8 cellular contexts compared by ENCODE assay signal in genomic region chr22:17501679-17502285, GRCh38.
A peak's percentile ranks its signal among the peaks of the same experiment; 100 is the strongest.
DNase-seq lines count a peak whose midpoint lies in the region; ATAC-seq, FAIRE-seq and TF ChIP-seq lines count a peak whose summit lies in the region.

No MANE protein-coding gene starts in this region.

- no peak overlapping the region for H3K4me3 Mint-ChIP-seq in activated T-cell treated with anti-CD3 and anti-CD28 coated beads, Interleukin-2, amount 50 U/mL, for 4 hours
- no peak overlapping the region for H3K4me3 Mint-ChIP-seq in stimulated activated effector memory CD8-positive, alpha-beta T cell treated with anti-CD3 and anti-CD28 coated beads, Interleukin-12 subunit alpha, Interleukin-12 subunit beta, amount 100 ng/mL, for 72 hours

- no peak overlapping the region for H3K4me3 ChIP-seq in GM12878
- H3K4me3 ChIP-seq in iPS DF 6.9 (ENCODE audit: low read length), result no peak overlapping the region

- no peaks in the 10 kb centered on the region for H4K20me1 ChIP-seq in GM12878 (ENCODE audit: control insufficient read depth, insufficient read depth)

- peak; percentile 61 to 88 (median 61); a peak in 5 of 6 replicates for TF ChIP-seq CTCF in GM12878 (IDR thresholded peaks at IDR 0.05 in 2 of 3, conservative IDR thresholded peaks at IDR 0.05 in 1 of 3; ENCODE audit: control insufficient read depth in 2 of 3, extremely low read depth in 1 of 3, insufficient read depth in 1 of 3, low read depth in 3 of 3, low read length in 3 of 3)

- peaks cover 8% of the 10 kb centered on the region for H3K27me3 Mint-ChIP-seq in activated T-cell treated with anti-CD3 and anti-CD28 coated beads, Interleukin-2, amount 50 U/mL, for 4 hours (ENCODE audit: low read depth)

- no peak overlapping the region for H3K27ac Mint-ChIP-seq in stimulated activated effector memory CD8-positive, alpha-beta T cell treated with anti-CD3 and anti-CD28 coated beads, Interleukin-12 subunit alpha, Interleukin-12 subunit beta, amount 100 ng/mL, for 72 hours

- H3K9ac ChIP-seq in GM12878 (ENCODE audit: control insufficient read depth, insufficient read depth, low read length), result no peak overlapping the region

- RAD21 ChIA-PET in GM12878 (lab: Charles Lee; ENCODE audit: unreplicated experiment), result interaction anchor here (0.6 to 4.4 kb wide), 39 partner anchors 8 to 585 kb away, joined by 3 to 88 read pairs (median 5); partner anchors contain the start of gene ADA2

- peak; percentile 51 to 73 for ATAC-seq in activated T-cell treated with anti-CD3 and anti-CD28 coated beads, Interleukin-2, amount 50 U/mL, for 4 hours
- peak; percentile 97 for ATAC-seq in GM12878
- peak; percentile 68 for ATAC-seq in stimulated activated effector memory CD8-positive, alpha-beta T cell treated with anti-CD3 and anti-CD28 coated beads, Interleukin-12 subunit alpha, Interleukin-12 subunit beta, amount 100 ng/mL, for 72 hours
- ATAC-seq in GM21529 (IDR thresholded peaks at IDR 0.05; ENCODE audit: unreplicated experiment), result no peak

- no peaks in the 10 kb centered on the region for H3K9me3 ChIP-seq in GM12878 (replicated peaks; ENCODE audit: control insufficient read depth, insufficient read depth, low read length)
- no peaks in the 10 kb centered on the region for H3K9me3 ChIP-seq in iPS DF 6.9 (ENCODE audit: control insufficient read depth, insufficient read depth, low read length)

- no peaks in the 10 kb centered on the region for H3K4me1 Mint-ChIP-seq in activated T-cell treated with anti-CD3 and anti-CD28 coated beads, Interleukin-2, amount 50 U/mL, for 4 hours (ENCODE audit: low read depth)
- no peaks in the 10 kb centered on the region for H3K4me1 Mint-ChIP-seq in stimulated activated effector memory CD8-positive, alpha-beta T cell treated with anti-CD3 and anti-CD28 coated beads, Interleukin-12 subunit alpha, Interleukin-12 subunit beta, amount 100 ng/mL, for 72 hours

- H2AFZ ChIP-seq in GM12878 (ENCODE audit: control insufficient read depth, low read depth, low read length), result no peak overlapping the region

- no TSS peak for BruUV-seq in GM12878 (replicated peaks; lab: Mats Ljungman, UMichigan)

- 15% methylated on average over 12 of the region's 12 CpGs for WGBS in GM12878 (ENCODE audit: insufficient coverage, insufficient replicate concordance, low lambda C conversion rate, missing lambda C conversion rate)
- no CpG with 5 or more reads among the region's 12 CpGs for WGBS in iPS DF 6.9 (ENCODE audit: insufficient coverage, insufficient read length)

- H3K36me3 ChIP-seq in GM12878 (ENCODE audit: control insufficient read depth in 2 of 2, insufficient read depth in 2 of 2, low read length in 1 of 2), result no peaks in the 10 kb centered on the region
- H3K36me3 ChIP-seq in iPS DF 6.9 (ENCODE audit: control insufficient read depth, insufficient read depth, low read length), result peaks cover 9% of the 10 kb centered on the region; the same call in 1 of the 2 replicates

- in situ Hi-C loops in GM12878 (cut with MboI), result loop anchor here (5.0 kb wide), 3 partner anchors 329 to 584 kb away; no protein-coding TSS in a partner anchor

- no peaks in the 10 kb centered on the region for H3K4me1 ChIP-seq in GM12878 (ENCODE audit: control insufficient read depth, insufficient read depth, low read length)
- no peaks in the 10 kb centered on the region for H3K4me1 ChIP-seq in iPS DF 6.9 (ENCODE audit: control insufficient read depth, insufficient read depth, low read length)

- H3K9me3 Mint-ChIP-seq in activated T-cell treated with anti-CD3 and anti-CD28 coated beads, Interleukin-2, amount 50 U/mL, for 4 hours, result no peaks in the 10 kb centered on the region
- no peaks in the 10 kb centered on the region for H3K9me3 Mint-ChIP-seq in stimulated activated effector memory CD8-positive, alpha-beta T cell treated with anti-CD3 and anti-CD28 coated beads, Interleukin-12 subunit alpha, Interleukin-12 subunit beta, amount 100 ng/mL, for 72 hours

- no peak overlapping the region for H3K4me2 ChIP-seq in GM12878 (ENCODE audit: control insufficient read depth, insufficient read depth)

- TF ChIP-seq POLR2A in GM12878 (IDR thresholded peaks at IDR 0.05; ENCODE audit: low read depth, low read length), result no peak

- H3K27me3 ChIP-seq in GM12878 (replicated peaks in 1 of 2; ENCODE audit: control insufficient read depth in 2 of 2, insufficient read depth in 2 of 2, low read length in 1 of 2), result no peaks in the 10 kb centered on the region
- H3K27me3 ChIP-seq in iPS DF 6.9 (ENCODE audit: control insufficient read depth, insufficient read depth, low read length), result no peaks in the 10 kb centered on the region

- H3K36me3 Mint-ChIP-seq in activated T-cell treated with anti-CD3 and anti-CD28 coated beads, Interleukin-2, amount 50 U/mL, for 4 hours (ENCODE audit: insufficient read depth), result no peaks in the 10 kb centered on the region
- H3K36me3 Mint-ChIP-seq in stimulated activated effector memory CD8-positive, alpha-beta T cell treated with anti-CD3 and anti-CD28 coated beads, Interleukin-12 subunit alpha, Interleukin-12 subunit beta, amount 100 ng/mL, for 72 hours, result no peaks in the 10 kb centered on the region

- H3K79me2 ChIP-seq in GM12878 (ENCODE audit: control insufficient read depth, insufficient read depth, low read length), result no peaks in the 10 kb centered on the region

- FAIRE-seq in GM12878 (lab: Jason Lieb, UNC), result peak; percentile 49

- CTCF ChIA-PET in GM12878 (lab: Yijun Ruan, JAX), result interaction anchor here (0.6 to 7.1 kb wide), 56 partner anchors 8 to 585 kb away, joined by 3 to 157 read pairs (median 4); partner anchors contain the start of gene ADA2

- H3K27ac ChIP-seq in GM12878 (ENCODE audit: control insufficient read depth, insufficient read depth) (no peak overlapping the region), iPS DF 6.9 (ENCODE audit: low read length) (no peak overlapping the region)

- SMC1A ChIA-PET in GM12878 (lab: Charles Lee; ENCODE audit: uncharacterized antibody, unreplicated experiment), result interaction anchor here (0.6 to 2.4 kb wide), 31 partner anchors 8 to 584 kb away, joined by 3 to 64 read pairs (median 5); partner anchors contain the start of gene ADA2

- TF ChIP-seq RAD21 in GM12878 (IDR thresholded peaks at IDR 0.05; ENCODE audit: insufficient read depth, low read depth, low read length), result peak; percentile 94

- no peak for DNase-seq in activated T-cell treated with anti-CD3 and anti-CD28 coated beads, Interleukin-2, amount 50 U/mL, for 4 hours
- no peak for DNase-seq in activated T-cell treated with anti-CD3 and anti-CD28 coated beads, Interleukin-2, amount 50 U/mL, for 1 hour
- DNase-seq in HT1080 (ENCODE audit: low read depth) (peak; percentile 55), NCI-H82 (lab: John Stamatoyannopoulos, UW) (peak; percentile 79), GM12878 (ENCODE audit: low read depth, low spot score) (peak; percentile 57), iPS DF 6.9 (ENCODE audit: low read depth, low spot score) (peak; percentile 33)
- no peak for DNase-seq in stimulated activated effector memory CD8-positive, alpha-beta T cell treated with anti-CD3 and anti-CD28 coated beads, Interleukin-12 subunit alpha, Interleukin-12 subunit beta, amount 100 ng/mL, for 72 hours (ENCODE audit: low spot score in 2 of 2)

- POLR2A ChIA-PET in GM12878 (lab: Charles Lee), result interaction anchor here (0.7 kb wide), 1 partner anchor 39 kb away, joined by 4 read pairs; no protein-coding TSS in a partner anchor

- intact Hi-C loops in GM12878 (cut with micrococcal nuclease; ENCODE audit: unreplicated experiment), result loop anchor here (1.0 to 5.0 kb wide), 6 partner anchors 244 to 584 kb away; no protein-coding TSS in a partner anchor

- TF ChIP-seq EP300 in GM12878 (IDR thresholded peaks at IDR 0.05; ENCODE audit: borderline replicate concordance in 1 of 2, control insufficient read depth in 1 of 2, low read depth in 2 of 2, low read length in 2 of 2), result no peak

TF ChIP-seq in GM12878, 131 proteins besides CTCF, POLR2A, EP300 and RAD21 (continues in another document):
- no peak for TF ChIP-seq HCFC1 (IDR thresholded peaks at IDR 0.05; ENCODE audit: low read length)
- TF ChIP-seq CHD2 (IDR thresholded peaks at IDR 0.05; ENCODE audit: borderline replicate concordance, low read depth, low read length), result no peak
- TF ChIP-seq BCLAF1 (IDR thresholded peaks at IDR 0.05), result no peak
- no peak for TF ChIP-seq SREBF1 (IDR thresholded peaks at IDR 0.05; ENCODE audit: low read length)

Comparison
In these comparisons a context has a peak if more than half of its experiments do, and no peak if none do; other contexts are left out.
1. DNase-seq: peak in HT1080 (single experiment), NCI-H82 (single experiment), GM12878 (single experiment) and iPS DF 6.9 (single experiment); none in activated T-cell treated with anti-CD3 and anti-CD28 coated beads, Interleukin-2, amount 50 U/mL, for 4 hours (single experiment), activated T-cell treated with anti-CD3 and anti-CD28 coated beads, Interleukin-2, amount 50 U/mL, for 1 hour (single experiment) and stimulated activated effector memory CD8-positive, alpha-beta T cell treated with anti-CD3 and anti-CD28 coated beads, Interleukin-12 subunit alpha, Interleukin-12 subunit beta, amount 100 ng/mL, for 72 hours (0 of 2).